In the genomic region with DNA sequence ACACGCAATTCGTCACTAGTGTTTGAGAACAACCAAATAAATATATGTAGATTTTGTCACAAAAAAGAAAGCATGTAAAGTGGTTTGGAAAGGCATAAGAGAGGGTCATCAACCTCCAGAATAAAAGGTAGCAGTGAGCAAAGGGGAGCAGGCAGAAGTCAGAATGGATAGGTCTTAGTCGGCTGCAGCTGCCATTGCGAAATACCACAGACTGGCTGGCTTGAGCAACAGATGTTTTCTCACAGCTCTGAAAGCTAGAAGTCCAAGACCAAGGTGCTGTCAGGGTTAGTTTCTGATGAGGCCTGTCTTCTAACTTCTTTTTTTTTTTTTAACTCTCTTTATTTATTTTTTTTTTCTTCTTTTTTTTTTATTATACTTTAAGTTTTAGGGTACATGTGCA, we compare ENCODE assay signal across 16 cellular contexts.
A peak's percentile ranks its signal among the peaks of the same experiment; 100 is the strongest.
DNase-seq lines count a peak whose midpoint lies in the region; ATAC-seq, FAIRE-seq and TF ChIP-seq lines count a peak whose summit lies in the region.
"Had no signal": no experiment of that assay in that cellular context is flagged by ENCODE, and none has a peak within 500 bp of the region (broad histone marks: within the 10 kb centered on the region; RNA-seq: fewer than 3 reads in every experiment).

No MANE protein-coding gene starts in this region.

- H3K4me1 ChIP-seq in K562 (replicated peaks in 1 of 2; ENCODE audit: control insufficient read depth in 2 of 2, insufficient read depth in 2 of 2, low read length in 2 of 2) (no peaks in the 10 kb centered on the region), esophagus squamous epithelium (no peaks in the 10 kb centered on the region)
- H3K4me1 ChIP-seq: neural progenitor cell had no signal

- no peak overlapping the region for H3K9ac ChIP-seq in K562 (ENCODE audit: insufficient read depth in 1 of 2, low read depth in 2 of 2, low read length in 2 of 2)
- H3K9ac ChIP-seq: neural progenitor cell had no signal

- no peak for TF ChIP-seq RAD21 in K562 (CRISPR knock-in tag; conservative IDR thresholded peaks at IDR 0.05 in 1 of 2, IDR thresholded peaks at IDR 0.05 in 1 of 2)

- H2AFZ ChIP-seq in K562 (ENCODE audit: low read depth, low read length): no peak overlapping the region
- H2AFZ ChIP-seq: neural progenitor cell had no signal

- TF ChIP-seq POLR2A in K562 (conservative IDR thresholded peaks at IDR 0.05) (no peak), esophagus squamous epithelium (IDR thresholded peaks at IDR 0.05) (no peak), H54 (IDR thresholded peaks at IDR 0.05; ENCODE audit: low read depth, low read length) (no peak)

- no peak overlapping the region for H3K4me3 Mint-ChIP-seq in progenitor cell of endocrine pancreas (ENCODE audit: low read depth)
- H3K4me3 Mint-ChIP-seq: activated naive CD4-positive, alpha-beta T cell treated with anti-CD3 and anti-CD28 coated beads, Interleukin-2, amount 50 U/mL, for 24 hours; B cell; neural progenitor cell had no signal

- intact Hi-C loops in K562 (cut with micrococcal nuclease): no loop called here
- intact Hi-C loops in esophagus squamous epithelium (cut with DNase I): no loop called here

- H3K4me1 Mint-ChIP-seq in progenitor cell of endocrine pancreas (ENCODE audit: low read depth): no peaks in the 10 kb centered on the region
- H3K4me1 Mint-ChIP-seq: activated naive CD4-positive, alpha-beta T cell treated with anti-CD3 and anti-CD28 coated beads, Interleukin-2, amount 50 U/mL, for 24 hours; B cell; neural progenitor cell had no signal

- H3K9me3 ChIP-seq in AG04450 (ENCODE audit: control insufficient read depth, insufficient read depth, low read length): no peaks in the 10 kb centered on the region
- H3K9me3 ChIP-seq in K562 (replicated peaks; ENCODE audit: control insufficient read depth, insufficient read depth, low read depth, low read length): no peaks in the 10 kb centered on the region; the same call in 1 of the 2 replicates
- no peaks in the 10 kb centered on the region for H3K9me3 ChIP-seq in esophagus squamous epithelium

- TF ChIP-seq CTCF in AG04450 (IDR thresholded peaks at IDR 0.05; ENCODE audit: low read depth, low read length) (no peak), K562 (IDR thresholded peaks at IDR 0.05 in 2 of 3, conservative IDR thresholded peaks at IDR 0.05 in 1 of 3; ENCODE audit: insufficient read depth in 2 of 3, low read depth in 1 of 3, low read length in 3 of 3) (no peak), kidney epithelial cell (IDR thresholded peaks at IDR 0.05; ENCODE audit: insufficient read depth, low read length, poor library complexity, severe bottlenecking) (no peak), esophagus squamous epithelium (IDR thresholded peaks at IDR 0.05) (no peak), progenitor cell of endocrine pancreas (IDR thresholded peaks at IDR 0.05; ENCODE audit: unreplicated experiment) (no peak), GM13977 (IDR thresholded peaks at IDR 0.05; ENCODE audit: extremely low read depth, insufficient read depth, missing control alignments) (no peak)

- H3K27me3 Mint-ChIP-seq in progenitor cell of endocrine pancreas: no peaks in the 10 kb centered on the region
- H3K27me3 Mint-ChIP-seq: activated naive CD4-positive, alpha-beta T cell treated with anti-CD3 and anti-CD28 coated beads, Interleukin-2, amount 50 U/mL, for 24 hours had no signal

- 2% methylated on average over 4 of the region's 4 CpGs for WGBS in K562 (ENCODE audit: insufficient coverage, low coverage, missing lambda C conversion rate)
- WGBS in esophagus squamous epithelium, 2 donors: 71 to 75% methylated on average over 4 of the region's 4 CpGs

- POLR2A ChIA-PET in AG04450 (lab: Yijun Ruan, JAX): interaction anchor here (0.9 kb wide), 1 partner anchor 208 kb away, joined by 3 read pairs; a partner anchor contains a TSS
- POLR2A ChIA-PET in K562 (lab: Yijun Ruan, JAX): no interaction called here

- in situ Hi-C loops in K562 (cut with MboI): no loop called here
- in situ Hi-C loops in GM13977 (cut with MboI; ENCODE audit: low pct_unique_long_range_greater_than_20kb, low sequenced_read_pairs, unreplicated experiment): no loop called here

- no peak for FAIRE-seq in K562 (lab: Jason Lieb, UNC)
- FAIRE-seq in H54 (lab: Jason Lieb, UNC): no peak
- FAIRE-seq: GM19239 had no signal

- no peaks in the 10 kb centered on the region for H3K27me3 ChIP-seq in AG04450 (ENCODE audit: control insufficient read depth, insufficient read depth, low read length)
- no peaks in the 10 kb centered on the region; a peak in 1 of 5 replicates for H3K27me3 ChIP-seq in K562 (ENCODE audit: control insufficient read depth in 2 of 2, insufficient read depth in 2 of 2, low read length in 2 of 2)
- no peaks in the 10 kb centered on the region for H3K27me3 ChIP-seq in kidney epithelial cell (ENCODE audit: control insufficient read depth, insufficient read depth, low read length)
- H3K27me3 ChIP-seq in esophagus squamous epithelium: no peaks in the 10 kb centered on the region
- H3K27me3 ChIP-seq: neural progenitor cell had no signal

- ATAC-seq in K562: no peak

- no peaks in the 10 kb centered on the region for H3K9me3 Mint-ChIP-seq in progenitor cell of endocrine pancreas (ENCODE audit: low read depth)
- H3K9me3 Mint-ChIP-seq: activated naive CD4-positive, alpha-beta T cell treated with anti-CD3 and anti-CD28 coated beads, Interleukin-2, amount 50 U/mL, for 24 hours had no signal

- no TSS peak for BruUV-seq in K562 (replicated peaks; lab: Mats Ljungman, UMichigan)

- H3K4me3 ChIP-seq in AG04450 (ENCODE audit: low read depth, low read length): no peak overlapping the region
- no peak overlapping the region for H3K4me3 ChIP-seq in K562
- no peak overlapping the region for H3K4me3 ChIP-seq in kidney epithelial cell (ENCODE audit: low read depth, low read length)
- no peak overlapping the region for H3K4me3 ChIP-seq in esophagus squamous epithelium
- H3K4me3 ChIP-seq: neural progenitor cell had no signal

- no peaks in the 10 kb centered on the region for H4K20me1 ChIP-seq in K562 (replicated peaks; ENCODE audit: control insufficient read depth, insufficient read depth, low read length)

- DNase-seq in AG04450 (ENCODE audit: low read depth, low spot score) (peak; percentile 60), M059J (ENCODE audit: low read depth) (peak; percentile 37), K562 (ENCODE audit: extremely low read depth in 1 of 4, low spot score in 3 of 4) (no peak), kidney epithelial cell (ENCODE audit: low read depth) (peak; percentile 43), esophagus squamous epithelium (lab: John Stamatoyannopoulos, UW) (no peak), H54 (ENCODE audit: insufficient read length, low spot score) (no peak), progenitor cell of endocrine pancreas (ENCODE audit: low spot score, unreplicated experiment) (no peak), GM13977 (ENCODE audit: low spot score) (no peak)
- DNase-seq: activated CD4-positive, alpha-beta T cell treated with anti-CD3 and anti-CD28 coated beads, Interleukin-2, amount 50 U/mL, for 48 hours; effector CD4-positive, alpha-beta T cell; NCI-H446; stimulated activated CD4-positive, alpha-beta T cell treated with anti-CD3 and anti-CD28 coated beads, Interleukin-4, amount 100 ng/mL, for 24 hours had no signal

- no peaks in the 10 kb centered on the region for H3K36me3 Mint-ChIP-seq in progenitor cell of endocrine pancreas (ENCODE audit: insufficient read depth)
- H3K36me3 Mint-ChIP-seq: activated naive CD4-positive, alpha-beta T cell treated with anti-CD3 and anti-CD28 coated beads, Interleukin-2, amount 50 U/mL, for 24 hours; neural progenitor cell had no signal

- H3K9me1 ChIP-seq in K562 (ENCODE audit: control insufficient read depth, insufficient read depth, low read length): no peaks in the 10 kb centered on the region

- no peaks in the 10 kb centered on the region for H3K79me2 ChIP-seq in K562 (ENCODE audit: control insufficient read depth, insufficient read depth, low read length)

- no peak for TF ChIP-seq EP300 in K562 (IDR thresholded peaks at IDR 0.05; ENCODE audit: low read length)

- no peak overlapping the region for H3K27ac ChIP-seq in AG04450 (ENCODE audit: low read depth, low read length)
- H3K27ac ChIP-seq in K562 (ENCODE audit: extremely low read depth, low read depth, low read length): no peak overlapping the region
- H3K27ac ChIP-seq in esophagus squamous epithelium: no peak overlapping the region
- H3K27ac ChIP-seq: neural progenitor cell had no signal

- H3K4me2 ChIP-seq in K562 (ENCODE audit: insufficient read depth, low read length): no peak overlapping the region
- H3K4me2 ChIP-seq: neural progenitor cell had no signal

- CTCF ChIA-PET in AG04450 (lab: Charles Lee) (interaction anchor here (0.7 to 1.0 kb wide), 2 partner anchors 18 to 245 kb away, joined by 3 to 5 read pairs; no protein-coding TSS in a partner anchor), K562 (lab: Yijun Ruan, JAX; ENCODE audit: low intra/inter-chr PET ratio) (no interaction called here)

- H3K36me3 ChIP-seq in K562 (ENCODE audit: control insufficient read depth, insufficient read depth, low read length): no peaks in the 10 kb centered on the region
- H3K36me3 ChIP-seq in kidney epithelial cell (ENCODE audit: control insufficient read depth, insufficient read depth, low read length): no peaks in the 10 kb centered on the region
- H3K36me3 ChIP-seq in esophagus squamous epithelium: no peaks in the 10 kb centered on the region
- H3K36me3 ChIP-seq: neural progenitor cell had no signal

- H3K27ac Mint-ChIP-seq in progenitor cell of endocrine pancreas: no peak overlapping the region
- H3K27ac Mint-ChIP-seq: activated naive CD4-positive, alpha-beta T cell treated with anti-CD3 and anti-CD28 coated beads, Interleukin-2, amount 50 U/mL, for 24 hours; B cell; neural progenitor cell had no signal

TF ChIP-seq in K562, 482 proteins besides CTCF, POLR2A, EP300 and RAD21 (continues in another document):
- no peak for TF ChIP-seq U2AF1 (optimal IDR thresholded peaks at IDR 0.05; ENCODE audit: low read depth, low read length)
- peak; percentile 82 for TF ChIP-seq CEBPB (tag; IDR thresholded peaks at IDR 0.05)
- TF ChIP-seq CEBPG (CRISPR knock-in tag; IDR thresholded peaks at IDR 0.05): no peak
- TF ChIP-seq CEBPG (tag; conservative IDR thresholded peaks at IDR 0.05 in 1 of 2, IDR thresholded peaks at IDR 0.05 in 1 of 2): peak; percentile 10 to 59; a peak in 1 of 4 replicates

Comparison
In these comparisons a context has a peak if more than half of its experiments do, and no peak if none do; other contexts are left out.
1. DNase-seq: peak in AG04450 (single experiment), M059J (single experiment) and kidney epithelial cell (single experiment); none in K562 (0 of 4), esophagus squamous epithelium (single experiment), H54 (single experiment), progenitor cell of endocrine pancreas (single experiment) and GM13977 (single experiment).